Comparison of ENCODE assay signal across 8 cellular contexts in the genomic region with DNA sequence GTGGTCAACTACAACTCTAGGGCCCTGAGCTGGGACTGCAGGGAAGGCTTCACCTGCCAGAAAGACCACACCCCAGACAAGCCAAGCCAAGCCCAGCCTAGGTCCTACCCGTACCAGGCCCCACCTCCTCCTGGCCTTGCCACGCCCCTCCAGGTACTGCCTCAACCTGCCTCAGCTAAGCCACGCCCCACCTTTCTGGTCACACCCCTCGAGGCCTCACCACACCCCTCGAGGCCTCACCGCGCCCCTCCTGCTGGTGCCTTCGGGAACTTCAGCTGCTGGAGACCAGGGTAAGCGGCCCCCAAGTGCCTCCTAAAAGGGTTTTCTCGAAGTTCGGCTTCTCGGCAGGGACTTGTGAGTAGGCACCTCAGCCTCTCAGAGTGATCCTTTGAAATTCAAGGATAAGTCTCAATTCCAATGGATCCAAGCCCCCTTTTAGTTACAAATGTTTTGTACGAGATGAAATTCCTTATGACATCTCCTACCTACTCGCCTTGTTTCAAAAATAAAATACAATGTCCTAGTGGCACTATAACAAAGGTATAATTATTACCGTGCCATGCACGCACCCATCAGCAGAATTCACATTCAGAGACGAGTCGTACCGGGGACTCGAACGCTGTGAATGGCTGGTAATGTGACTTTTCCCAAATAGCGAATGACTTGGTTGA.
A peak's percentile ranks its signal among the peaks of the same experiment; 100 is the strongest.
DNase-seq lines count a peak whose midpoint lies in the region; ATAC-seq and TF ChIP-seq lines count a peak whose summit lies in the region.

No MANE protein-coding gene starts in this region.

- DNase-seq in HCT116 (ENCODE audit: low read depth, low spot score) (peak; percentile 83), SK-MEL-5 (ENCODE audit: low read depth, low spot score) (peak; percentile 44), hepatocyte (ENCODE audit: low spot score) (peak; percentile 79), tibial nerve (ENCODE audit: low spot score in 2 of 2) (no peak), NCI-H2107 treated with DMSO at 0.1 percent for 48 hours (lab: John Stamatoyannopoulos, UW; ENCODE audit: unreplicated experiment) (no peak), COR-L47 (lab: John Stamatoyannopoulos, UW) (no peak)

- peak overlapping the region; percentile 96 for H2AFZ ChIP-seq in HCT116 (ENCODE audit: low read depth, low read length, poor library complexity, severe bottlenecking)
- no peak overlapping the region for H2AFZ ChIP-seq in hepatocyte

- no peaks in the 10 kb centered on the region for H3K9me3 ChIP-seq in HCT116 (ENCODE audit: control insufficient read depth in 1 of 2, insufficient read depth in 1 of 2, low read depth in 1 of 2, low read length in 2 of 2)
- H3K9me3 ChIP-seq in hepatocyte (ENCODE audit: low read depth) = no peaks in the 10 kb centered on the region
- H3K9me3 ChIP-seq in tibial nerve = no peaks in the 10 kb centered on the region

- intact Hi-C loops in HCT116 (cut with micrococcal nuclease) = loop anchor here (10.0 kb wide), 1 partner anchor 1038 kb away; no protein-coding TSS in a partner anchor

- POLR2A ChIA-PET in HCT116 (lab: Charles Lee) = no interaction called here

- BruUV-seq in HCT116 (replicated peaks; lab: Mats Ljungman, UMichigan) = no TSS peak

- no peak for TF ChIP-seq RAD21 in HCT116 (IDR thresholded peaks at IDR 0.05; ENCODE audit: low read depth)

- TF ChIP-seq CTCF in GM12872 (IDR thresholded peaks at IDR 0.05; ENCODE audit: insufficient read depth, low read depth, low read length) (peak; percentile 59; the same call in 2 of the 3 replicates), HCT116 (IDR thresholded peaks at IDR 0.05 in 2 of 3, conservative IDR thresholded peaks at IDR 0.05 in 1 of 3; ENCODE audit: borderline replicate concordance in 1 of 3, insufficient read depth in 1 of 3, low read depth in 2 of 3, low read length in 2 of 3) (peak; percentile 21 to 82 (median 74); a peak in 4 of 6 replicates), hepatocyte (IDR thresholded peaks at IDR 0.05; ENCODE audit: poor library complexity) (no peak), tibial nerve (IDR thresholded peaks at IDR 0.05) (peak in 3 of 5 experiments; percentile 13 to 21 (median 19))

- H3K4me1 ChIP-seq in HCT116 (ENCODE audit: control insufficient read depth in 1 of 2, insufficient read depth in 2 of 2, low read length in 2 of 2) (peaks cover 4 to 20% of the 10 kb centered on the region in 2 experiments; a peak in 3 of 4 replicates), hepatocyte (ENCODE audit: insufficient read depth) (peaks cover 4% of the 10 kb centered on the region), tibial nerve (peaks cover 0 to 13% (median 0%) of the 10 kb centered on the region in 4 donors)

- no peaks in the 10 kb centered on the region for H3K79me2 ChIP-seq in HCT116 (ENCODE audit: insufficient read depth, low read length)
- H3K79me2 ChIP-seq in hepatocyte = no peaks in the 10 kb centered on the region

- TF ChIP-seq EP300 in tibial nerve (IDR thresholded peaks at IDR 0.05) = no peak

- WGBS in hepatocyte (ENCODE audit: low lambda C conversion rate, missing lambda C conversion rate) = 67% methylated on average over 21 of the region's 22 CpGs
- 54 to 56% methylated on average over 22 of the region's 22 CpGs for WGBS in tibial nerve, 2 donors

- CTCF ChIA-PET in HCT116 (lab: Charles Lee) = interaction anchor here (1.0 to 1.1 kb wide), 2 partner anchors 10 to 558 kb away, joined by 3 to 4 read pairs; no protein-coding TSS in a partner anchor

- ATAC-seq in HCT116 (peak; percentile 99), HG03139 (IDR thresholded peaks at IDR 0.05; ENCODE audit: unreplicated experiment) (no peak)

- H4K20me1 ChIP-seq in HCT116 (ENCODE audit: insufficient read depth) (no peaks in the 10 kb centered on the region), hepatocyte (ENCODE audit: insufficient read depth, poor library complexity, severe bottlenecking) (no peaks in the 10 kb centered on the region)

- in situ Hi-C loops in SK-MEL-5 (cut with HindIII; ENCODE audit: low pct_unique_long_range_greater_than_20kb, low sequenced_read_pairs) = no loop called here

- H3K4me2 ChIP-seq in HCT116 (ENCODE audit: low read length) (peak overlapping the region; percentile 67), hepatocyte (no peak overlapping the region)

- RAD21 ChIA-PET in HCT116 (lab: Charles Lee; ENCODE audit: low non-redundant PET in 1 of 2, low total read pairs in 2 of 2, uncharacterized antibody in 2 of 2, unreplicated experiment in 2 of 2) = no interaction called here

- H3K27ac ChIP-seq in HCT116 (ENCODE audit: low read depth, low read length) = no peak overlapping the region
- H3K27ac ChIP-seq in hepatocyte = no peak overlapping the region
- H3K27ac ChIP-seq in tibial nerve = no peak overlapping the region

- H3K36me3 ChIP-seq in HCT116 (ENCODE audit: control insufficient read depth in 1 of 2, insufficient read depth in 2 of 2, low read length in 2 of 2) (no peaks in the 10 kb centered on the region), hepatocyte (replicated peaks; ENCODE audit: insufficient read depth, low read depth) (no peaks in the 10 kb centered on the region), tibial nerve (peaks cover 0 to 10% (median 0%) of the 10 kb centered on the region in 3 donors)

- peak overlapping the region in 1 of 2 experiments; percentile 32; a peak in 1 of 4 replicates for H3K4me3 ChIP-seq in HCT116 (replicated peaks in 1 of 2; ENCODE audit: low read depth in 1 of 2, low read length in 2 of 2)
- H3K4me3 ChIP-seq in hepatocyte = no peak overlapping the region
- H3K4me3 ChIP-seq in tibial nerve = no peak overlapping the region

- H3K9me2 ChIP-seq in HCT116 (ENCODE audit: insufficient read depth) (no peaks in the 10 kb centered on the region), hepatocyte (replicated peaks; ENCODE audit: insufficient read depth) (no peaks in the 10 kb centered on the region)

- H3K9ac ChIP-seq in HCT116 (ENCODE audit: low read length) = no peak overlapping the region

- TF ChIP-seq POLR2A in HCT116 (IDR thresholded peaks at IDR 0.05; ENCODE audit: borderline replicate concordance, extremely low read depth, insufficient read depth, insufficient read length) (no peak), tibial nerve (IDR thresholded peaks at IDR 0.05) (no peak)

- H3K27me3 ChIP-seq in HCT116 (ENCODE audit: insufficient read depth, low read length) (no peaks in the 10 kb centered on the region), hepatocyte (no peaks in the 10 kb centered on the region), tibial nerve (no peaks in the 10 kb centered on the region)

TF ChIP-seq in HCT116, 20 proteins besides CTCF, POLR2A, EP300 and RAD21 (continues in another document):
- TF ChIP-seq SRF (IDR thresholded peaks at IDR 0.05; ENCODE audit: low read depth) = no peak
- TF ChIP-seq JUND (IDR thresholded peaks at IDR 0.05) = no peak
- no peak for TF ChIP-seq FOSL1 (IDR thresholded peaks at IDR 0.05; ENCODE audit: low read depth)
- TF ChIP-seq POLR2AphosphoS5 (IDR thresholded peaks at IDR 0.05; ENCODE audit: low read depth, low read length) = no peak
- no peak for TF ChIP-seq ZFX (IDR thresholded peaks at IDR 0.05)
- TF ChIP-seq EGR1 (IDR thresholded peaks at IDR 0.05; ENCODE audit: low read depth) = no peak
- no peak for TF ChIP-seq EZH2 (IDR thresholded peaks at IDR 0.05)
- TF ChIP-seq ZNF274 (IDR thresholded peaks at IDR 0.05; ENCODE audit: low read depth, low read length) = no peak
- TF ChIP-seq, protein P1, sequence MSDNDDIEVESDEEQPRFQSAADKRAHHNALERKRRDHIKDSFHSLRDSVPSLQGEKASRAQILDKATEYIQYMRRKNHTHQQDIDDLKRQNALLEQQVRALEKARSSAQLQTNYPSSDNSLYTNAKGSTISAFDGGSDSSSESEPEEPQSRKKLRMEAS (IDR thresholded peaks at IDR 0.05) = no peak
- no peak for TF ChIP-seq SP1 (IDR thresholded peaks at IDR 0.05; ENCODE audit: low read depth)
- no peak for TF ChIP-seq EZH2phosphoT487 (IDR thresholded peaks at IDR 0.05; ENCODE audit: borderline replicate concordance)
- TF ChIP-seq TCF7L2 (IDR thresholded peaks at IDR 0.05; ENCODE audit: borderline replicate concordance, extremely low read depth, insufficient read depth, insufficient read length) = no peak
- TF ChIP-seq YY1 (IDR thresholded peaks at IDR 0.05; ENCODE audit: extremely low read depth, insufficient replicate concordance, low read depth, low read length) = no peak
- TF ChIP-seq CEBPB (IDR thresholded peaks at IDR 0.05; ENCODE audit: low read depth) = no peak
- TF ChIP-seq CBX3 (IDR thresholded peaks at IDR 0.05; ENCODE audit: low read depth) = no peak
- no peak for TF ChIP-seq SIN3A (IDR thresholded peaks at IDR 0.05; ENCODE audit: low read depth)
- TF ChIP-seq, protein P2, sequence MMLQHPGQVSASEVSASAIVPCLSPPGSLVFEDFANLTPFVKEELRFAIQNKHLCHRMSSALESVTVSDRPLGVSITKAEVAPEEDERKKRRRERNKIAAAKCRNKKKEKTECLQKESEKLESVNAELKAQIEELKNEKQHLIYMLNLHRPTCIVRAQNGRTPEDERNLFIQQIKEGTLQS (IDR thresholded peaks at IDR 0.05) = no peak
- TF ChIP-seq, protein P3, sequence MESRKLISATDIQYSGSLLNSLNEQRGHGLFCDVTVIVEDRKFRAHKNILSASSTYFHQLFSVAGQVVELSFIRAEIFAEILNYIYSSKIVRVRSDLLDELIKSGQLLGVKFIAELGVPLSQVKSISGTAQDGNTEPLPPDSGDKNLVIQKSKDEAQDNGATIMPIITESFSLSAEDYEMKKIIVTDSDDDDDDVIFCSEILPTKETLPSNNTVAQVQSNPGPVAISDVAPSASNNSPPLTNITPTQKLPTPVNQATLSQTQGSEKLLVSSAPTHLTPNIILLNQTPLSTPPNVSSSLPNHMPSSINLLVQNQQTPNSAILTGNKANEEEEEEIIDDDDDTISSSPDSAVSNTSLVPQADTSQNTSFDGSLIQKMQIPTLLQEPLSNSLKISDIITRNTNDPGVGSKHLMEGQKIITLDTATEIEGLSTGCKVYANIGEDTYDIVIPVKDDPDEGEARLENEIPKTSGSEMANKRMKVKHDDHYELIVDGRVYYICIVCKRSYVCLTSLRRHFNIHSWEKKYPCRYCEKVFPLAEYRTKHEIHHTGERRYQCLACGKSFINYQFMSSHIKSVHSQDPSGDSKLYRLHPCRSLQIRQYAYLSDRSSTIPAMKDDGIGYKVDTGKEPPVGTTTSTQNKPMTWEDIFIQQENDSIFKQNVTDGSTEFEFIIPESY (IDR thresholded peaks at IDR 0.05; ENCODE audit: extremely low read depth, insufficient replicate concordance, low read length) = no peak

Comparison
In these comparisons a context has a peak if more than half of its experiments do, and no peak if none do; other contexts are left out.
1. DNase-seq: peak in HCT116 (single experiment), SK-MEL-5 (single experiment) and hepatocyte (single experiment); none in tibial nerve (0 of 2), NCI-H2107 treated with DMSO at 0.1 percent for 48 hours (single experiment) and COR-L47 (single experiment).